20 cellular contexts compared by ENCODE assay signal in the genomic region with DNA sequence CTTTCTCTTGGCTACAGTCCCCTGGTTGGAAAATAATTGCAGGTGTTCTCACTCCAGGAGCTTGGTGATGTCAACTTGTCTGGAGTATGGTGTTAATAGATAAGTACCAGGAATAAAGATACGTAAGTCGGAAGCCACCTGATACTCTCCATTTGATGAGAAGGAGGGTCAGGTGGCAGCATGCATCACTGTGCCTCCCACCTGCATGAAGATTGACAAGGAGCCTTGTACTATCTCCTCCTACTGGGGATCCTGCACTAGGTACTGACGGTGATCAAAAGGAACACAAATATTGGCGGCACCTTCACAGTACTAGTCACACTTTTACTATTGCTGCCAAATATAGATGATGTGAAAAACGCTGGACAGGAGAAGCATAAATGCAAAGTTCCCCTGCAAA. TPM values are rescaled to one million over a fixed set of nuclear protein-coding genes. Genes with fewer than 3 reads are reported as not detected.
"Had no signal": no experiment of that assay in that cellular context is flagged by ENCODE, and none has a peak within 500 bp of the region (broad histone marks: within the 10 kb centered on the region; RNA-seq: fewer than 3 reads in every experiment).

No MANE protein-coding gene starts in this region.

- H3K27ac ChIP-seq: left ventricle myocardium inferior, prostate gland, right atrium auricular region, upper lobe of right lung, WERI-Rb-1 had no signal

- H3K4me3 ChIP-seq: body of pancreas, left ventricle myocardium inferior, prostate gland, right atrium auricular region, thyroid gland, upper lobe of right lung had no signal

- H3K36me3 ChIP-seq: left ventricle myocardium inferior, prostate gland, right atrium auricular region, thyroid gland, upper lobe of right lung, WERI-Rb-1 had no signal

- H3K27me3 ChIP-seq: body of pancreas, right atrium auricular region, thyroid gland, upper lobe of right lung had no signal

- DNase-seq: activated CD4-positive, alpha-beta T cell treated with anti-CD3 and anti-CD28 coated beads, Interleukin-2, amount 10 ng/mL, durations not matched to agents 7 days and 5 days; activated CD4-positive, CD25-positive, alpha-beta regulatory T cell treated with anti-CD3 and anti-CD28 coated beads, Interleukin-2, amount 50 U/mL, for 72 hours; activated CD8-positive, alpha-beta memory T cell treated with anti-CD3 and anti-CD28 coated beads, Interleukin-2, amount 10 ng/mL, durations not matched to agents 7 days and 5 days; activated CD8-positive, alpha-beta T cell treated with anti-CD3 and anti-CD28 coated beads for 36 hours; activated effector memory CD4-positive, alpha-beta T cell treated with anti-CD3 and anti-CD28 coated beads, Interleukin-2, amount 50 U/mL, for 16 hours; activated naive CD4-positive, alpha-beta T cell treated with anti-CD3 and anti-CD28 coated beads, Interleukin-2, amount 10 ng/mL, durations not matched to agents 7 days and 5 days; activated T-cell treated with anti-CD3 and anti-CD28 coated beads for 4 hours; anterior cingulate cortex; effector CD4-positive, alpha-beta T cell; foreskin fibroblast; left ventricle myocardium inferior; natural killer cell; stimulated activated CD4-positive, alpha-beta T cell treated with anti-CD3 and anti-CD28 coated beads, Interleukin-4, amount 100 ng/mL, for 4 hours; substantia nigra; upper lobe of right lung; WERI-Rb-1 had no signal

- ATAC-seq: activated CD8-positive, alpha-beta memory T cell treated with anti-CD3 and anti-CD28 coated beads, Interleukin-2, amount 10 ng/mL, durations not matched to agents 7 days and 5 days; activated CD8-positive, alpha-beta T cell treated with anti-CD3 and anti-CD28 coated beads for 36 hours; natural killer cell; upper lobe of right lung had no signal

- H3K9me3 ChIP-seq: body of pancreas, left ventricle myocardium inferior, prostate gland, right atrium auricular region, thyroid gland, upper lobe of right lung had no signal

- H3K4me1 ChIP-seq: prostate gland, upper lobe of right lung had no signal

RNA-seq across cellular contexts. Expression of a gene that starts 32.6 kb away (rescaled TPM):
- total RNA-seq: activated CD8-positive, alpha-beta memory T cell treated with anti-CD3 and anti-CD28 coated beads, Interleukin-2, amount 10 ng/mL, durations not matched to agents 7 days and 5 days; natural killer cell had no signal
